2 cellular contexts compared by ENCODE assay signal in genomic region chr3:123347691-123348264, GRCh38.
TF ChIP-seq lines count a peak whose summit lies in the region.

No MANE protein-coding gene starts in this region.

TF ChIP-seq in GM23338, 12 proteins besides CTCF, POLR2A, EP300 and RAD21:
- TF ChIP-seq, protein P1, sequence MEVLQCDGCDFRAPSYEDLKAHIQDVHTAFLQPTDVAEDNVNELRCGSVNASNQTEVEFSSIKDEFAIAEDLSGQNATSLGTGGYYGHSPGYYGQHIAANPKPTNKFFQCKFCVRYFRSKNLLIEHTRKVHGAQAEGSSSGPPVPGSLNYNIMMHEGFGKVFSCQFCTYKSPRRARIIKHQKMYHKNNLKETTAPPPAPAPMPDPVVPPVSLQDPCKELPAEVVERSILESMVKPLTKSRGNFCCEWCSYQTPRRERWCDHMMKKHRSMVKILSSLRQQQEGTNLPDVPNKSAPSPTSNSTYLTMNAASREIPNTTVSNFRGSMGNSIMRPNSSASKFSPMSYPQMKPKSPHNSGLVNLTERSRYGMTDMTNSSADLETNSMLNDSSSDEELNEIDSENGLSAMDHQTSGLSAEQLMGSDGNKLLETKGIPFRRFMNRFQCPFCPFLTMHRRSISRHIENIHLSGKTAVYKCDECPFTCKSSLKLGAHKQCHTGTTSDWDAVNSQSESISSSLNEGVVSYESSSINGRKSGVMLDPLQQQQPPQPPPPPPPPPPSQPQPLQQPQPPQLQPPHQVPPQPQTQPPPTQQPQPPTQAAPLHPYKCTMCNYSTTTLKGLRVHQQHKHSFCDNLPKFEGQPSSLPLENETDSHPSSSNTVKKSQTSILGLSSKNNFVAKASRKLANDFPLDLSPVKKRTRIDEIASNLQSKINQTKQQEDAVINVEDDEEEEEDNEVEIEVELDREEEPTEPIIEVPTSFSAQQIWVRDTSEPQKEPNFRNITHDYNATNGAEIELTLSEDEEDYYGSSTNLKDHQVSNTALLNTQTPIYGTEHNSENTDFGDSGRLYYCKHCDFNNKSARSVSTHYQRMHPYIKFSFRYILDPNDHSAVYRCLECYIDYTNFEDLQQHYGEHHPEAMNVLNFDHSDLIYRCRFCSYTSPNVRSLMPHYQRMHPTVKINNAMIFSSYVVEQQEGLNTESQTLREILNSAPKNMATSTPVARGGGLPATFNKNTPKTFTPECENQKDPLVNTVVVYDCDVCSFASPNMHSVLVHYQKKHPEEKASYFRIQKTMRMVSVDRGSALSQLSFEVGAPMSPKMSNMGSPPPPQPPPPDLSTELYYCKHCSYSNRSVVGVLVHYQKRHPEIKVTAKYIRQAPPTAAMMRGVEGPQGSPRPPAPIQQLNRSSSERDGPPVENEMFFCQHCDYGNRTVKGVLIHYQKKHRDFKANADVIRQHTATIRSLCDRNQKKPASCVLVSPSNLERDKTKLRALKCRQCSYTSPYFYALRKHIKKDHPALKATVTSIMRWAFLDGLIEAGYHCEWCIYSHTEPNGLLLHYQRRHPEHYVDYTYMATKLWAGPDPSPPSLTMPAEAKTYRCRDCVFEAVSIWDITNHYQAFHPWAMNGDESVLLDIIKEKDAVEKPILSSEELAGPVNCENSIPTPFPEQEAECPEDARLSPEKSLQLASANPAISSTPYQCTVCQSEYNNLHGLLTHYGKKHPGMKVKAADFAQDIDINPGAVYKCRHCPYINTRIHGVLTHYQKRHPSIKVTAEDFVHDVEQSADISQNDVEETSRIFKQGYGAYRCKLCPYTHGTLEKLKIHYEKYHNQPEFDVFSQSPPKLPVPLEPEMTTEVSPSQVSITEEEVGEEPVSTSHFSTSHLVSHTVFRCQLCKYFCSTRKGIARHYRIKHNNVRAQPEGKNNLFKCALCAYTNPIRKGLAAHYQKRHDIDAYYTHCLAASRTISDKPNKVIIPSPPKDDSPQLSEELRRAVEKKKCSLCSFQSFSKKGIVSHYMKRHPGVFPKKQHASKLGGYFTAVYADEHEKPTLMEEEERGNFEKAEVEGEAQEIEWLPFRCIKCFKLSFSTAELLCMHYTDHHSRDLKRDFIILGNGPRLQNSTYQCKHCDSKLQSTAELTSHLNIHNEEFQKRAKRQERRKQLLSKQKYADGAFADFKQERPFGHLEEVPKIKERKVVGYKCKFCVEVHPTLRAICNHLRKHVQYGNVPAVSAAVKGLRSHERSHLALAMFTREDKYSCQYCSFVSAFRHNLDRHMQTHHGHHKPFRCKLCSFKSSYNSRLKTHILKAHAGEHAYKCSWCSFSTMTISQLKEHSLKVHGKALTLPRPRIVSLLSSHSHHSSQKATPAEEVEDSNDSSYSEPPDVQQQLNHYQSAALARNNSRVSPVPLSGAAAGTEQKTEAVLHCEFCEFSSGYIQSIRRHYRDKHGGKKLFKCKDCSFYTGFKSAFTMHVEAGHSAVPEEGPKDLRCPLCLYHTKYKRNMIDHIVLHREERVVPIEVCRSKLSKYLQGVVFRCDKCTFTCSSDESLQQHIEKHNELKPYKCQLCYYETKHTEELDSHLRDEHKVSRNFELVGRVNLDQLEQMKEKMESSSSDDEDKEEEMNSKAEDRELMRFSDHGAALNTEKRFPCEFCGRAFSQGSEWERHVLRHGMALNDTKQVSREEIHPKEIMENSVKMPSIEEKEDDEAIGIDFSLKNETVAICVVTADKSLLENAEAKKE (CRISPR knock-in tag; IDR thresholded peaks at IDR 0.05): no peak
- TF ChIP-seq ZNF114 (CRISPR knock-in tag; IDR thresholded peaks at IDR 0.05): no peak
- TF ChIP-seq, protein P2, sequence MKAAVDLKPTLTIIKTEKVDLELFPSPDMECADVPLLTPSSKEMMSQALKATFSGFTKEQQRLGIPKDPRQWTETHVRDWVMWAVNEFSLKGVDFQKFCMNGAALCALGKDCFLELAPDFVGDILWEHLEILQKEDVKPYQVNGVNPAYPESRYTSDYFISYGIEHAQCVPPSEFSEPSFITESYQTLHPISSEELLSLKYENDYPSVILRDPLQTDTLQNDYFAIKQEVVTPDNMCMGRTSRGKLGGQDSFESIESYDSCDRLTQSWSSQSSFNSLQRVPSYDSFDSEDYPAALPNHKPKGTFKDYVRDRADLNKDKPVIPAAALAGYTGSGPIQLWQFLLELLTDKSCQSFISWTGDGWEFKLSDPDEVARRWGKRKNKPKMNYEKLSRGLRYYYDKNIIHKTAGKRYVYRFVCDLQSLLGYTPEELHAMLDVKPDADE (IDR thresholded peaks at IDR 0.05): no peak
- no peak for TF ChIP-seq JUNB (IDR thresholded peaks at IDR 0.05; ENCODE audit: unreplicated experiment)
- no peak for TF ChIP-seq POLR2AphosphoS5 (IDR thresholded peaks at IDR 0.05; ENCODE audit: low read depth)
TF ChIP-seq in GM23338: peak in this region for 0.

TF ChIP-seq in SK-N-SH treated with all-trans-retinoic acid at 6 μM for 48 hours, 23 proteins besides CTCF, POLR2A, EP300 and RAD21 (continued from another document):
- TF ChIP-seq TSHZ2 (CRISPR knock-in tag; IDR thresholded peaks at IDR 0.05): no peak
